In genomic region chr2:67215636-67216035, GRCh38 we compare ENCODE assay signal across 1 cellular context.
TF ChIP-seq lines count a peak whose summit lies in the region.

No MANE protein-coding gene starts in this region.

TF ChIP-seq in GM23338, 12 proteins besides CTCF, POLR2A, EP300 and RAD21 (continued from another document):
- no peak for TF ChIP-seq REST (IDR thresholded peaks at IDR 0.05; ENCODE audit: unreplicated experiment)
- no peak for TF ChIP-seq JUNB (IDR thresholded peaks at IDR 0.05; ENCODE audit: unreplicated experiment)
- no peak for TF ChIP-seq EZH2phosphoT487 (IDR thresholded peaks at IDR 0.05; ENCODE audit: unreplicated experiment)
- no peak for TF ChIP-seq CREB1 (CRISPR knock-in tag; IDR thresholded peaks at IDR 0.05; ENCODE audit: low read depth)
- no peak for TF ChIP-seq ZNF114 (CRISPR knock-in tag; IDR thresholded peaks at IDR 0.05)
